ENCODE assay signal across 8 cellular contexts in the genomic region with DNA sequence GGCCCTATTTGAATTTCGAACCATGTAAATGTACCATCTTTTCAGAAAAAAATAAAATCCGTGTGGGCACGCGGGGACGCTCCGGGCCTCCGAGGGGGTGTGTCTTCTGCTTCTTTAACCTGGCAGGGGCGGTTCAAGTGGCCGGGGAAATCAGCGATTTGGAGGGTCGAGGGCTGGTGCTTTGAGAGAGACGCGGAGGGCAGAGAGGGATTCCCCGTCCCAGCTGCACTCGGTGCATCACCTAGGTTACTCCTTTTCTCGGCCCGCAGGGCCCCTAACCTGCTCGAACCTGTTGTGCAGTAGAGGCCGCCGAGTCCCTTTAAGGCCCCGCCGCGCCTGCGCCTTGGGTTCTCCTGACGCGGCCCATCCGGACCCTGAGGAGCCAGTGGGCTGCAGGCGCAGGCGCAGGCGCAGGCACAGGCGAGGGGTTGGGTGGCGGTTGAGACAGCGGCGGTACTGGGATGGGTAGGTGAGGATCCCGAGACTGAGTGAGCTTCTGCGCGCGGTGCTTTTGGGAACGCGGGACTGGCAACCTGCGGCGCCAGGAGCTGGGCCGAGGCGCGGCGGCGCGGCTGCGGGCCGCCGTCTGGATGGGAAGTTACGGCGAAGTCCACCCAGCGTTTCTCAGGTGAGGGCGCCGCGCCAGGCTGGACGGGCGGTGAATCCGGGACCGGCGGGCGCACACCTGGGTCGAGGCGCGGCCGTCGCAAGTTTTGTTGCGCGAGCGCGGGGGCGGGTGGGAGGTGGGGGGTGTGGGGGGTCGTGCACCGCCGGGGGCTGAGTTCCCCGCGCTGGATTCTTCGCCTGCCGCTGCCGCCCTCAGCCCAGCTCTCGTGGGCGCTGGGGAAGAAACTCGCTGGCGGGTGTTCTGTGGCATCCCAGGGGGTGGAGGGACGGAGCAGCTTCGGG.
DNase-seq lines count a peak whose midpoint lies in the region; ATAC-seq lines count a peak whose summit lies in the region.

A gene with protein sequence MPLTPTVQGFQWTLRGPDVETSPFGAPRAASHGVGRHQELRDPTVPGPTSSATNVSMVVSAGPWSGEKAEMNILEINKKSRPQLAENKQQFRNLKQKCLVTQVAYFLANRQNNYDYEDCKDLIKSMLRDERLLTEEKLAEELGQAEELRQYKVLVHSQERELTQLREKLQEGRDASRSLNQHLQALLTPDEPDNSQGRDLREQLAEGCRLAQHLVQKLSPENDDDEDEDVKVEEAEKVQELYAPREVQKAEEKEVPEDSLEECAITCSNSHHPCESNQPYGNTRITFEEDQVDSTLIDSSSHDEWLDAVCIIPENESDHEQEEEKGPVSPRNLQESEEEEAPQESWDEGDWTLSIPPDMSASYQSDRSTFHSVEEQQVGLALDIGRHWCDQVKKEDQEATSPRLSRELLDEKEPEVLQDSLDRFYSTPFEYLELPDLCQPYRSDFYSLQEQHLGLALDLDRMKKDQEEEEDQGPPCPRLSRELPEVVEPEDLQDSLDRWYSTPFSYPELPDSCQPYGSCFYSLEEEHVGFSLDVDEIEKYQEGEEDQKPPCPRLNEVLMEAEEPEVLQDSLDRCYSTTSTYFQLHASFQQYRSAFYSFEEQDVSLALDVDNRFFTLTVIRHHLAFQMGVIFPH (plus strand): TSS at position 417 of the 909 bp plus-strand sequence. CDS start 4,950 bp downstream, outside the sequence.

- H3K4me1 ChIP-seq in effector memory CD4-positive, alpha-beta T cell (ENCODE audit: control insufficient read depth, insufficient read depth, low read length, poor library complexity, severe bottlenecking): peaks cover 6% of the 10 kb centered on the region

- H3K9me3 ChIP-seq in effector memory CD4-positive, alpha-beta T cell (ENCODE audit: control insufficient read depth, low read length): no peaks in the 10 kb centered on the region

- ATAC-seq in GM19025 (IDR thresholded peaks at IDR 0.05; ENCODE audit: low read depth, unreplicated experiment) (peak; percentile 88), HG03460 (IDR thresholded peaks at IDR 0.05; ENCODE audit: unreplicated experiment) (peak; percentile 85), memory B cell (ENCODE audit: low read depth) (peak; percentile 94)

- no peaks in the 10 kb centered on the region for H3K36me3 ChIP-seq in effector memory CD4-positive, alpha-beta T cell (ENCODE audit: control insufficient read depth, insufficient read depth, low read length)

- peak within 1 kb of the TSS; percentile 82 for H3K4me3 ChIP-seq in effector memory CD4-positive, alpha-beta T cell (ENCODE audit: insufficient read depth, low read depth, low read length, poor library complexity, severe bottlenecking)

- H3K27ac Mint-ChIP-seq in memory B cell: peak within 1 kb of the TSS; percentile 90

- H3K27ac ChIP-seq in effector memory CD4-positive, alpha-beta T cell (ENCODE audit: insufficient read depth, low read length, poor library complexity, severe bottlenecking): peak within 1 kb of the TSS; percentile 71

- peaks cover 10% of the 10 kb centered on the region for H3K27me3 ChIP-seq in effector memory CD4-positive, alpha-beta T cell (replicated peaks; ENCODE audit: control insufficient read depth, insufficient read depth, low read length, poor library complexity, severe bottlenecking)

- no peaks in the 10 kb centered on the region for H3K36me3 Mint-ChIP-seq in memory B cell

- H3K9me3 Mint-ChIP-seq in memory B cell: no peaks in the 10 kb centered on the region

- DNase-seq in AG08395 (ENCODE audit: low spot score) (peak; percentile 91), NCI-H748 treated with DMSO at 0.1 percent for 48 hours (lab: John Stamatoyannopoulos, UW) (peak; percentile 69), memory B cell (ENCODE audit: low spot score in 2 of 2) (peak; percentile 76 to 84)
- DNase-seq in activated CD8-positive, alpha-beta memory T cell treated with anti-CD3 and anti-CD28 coated beads for 24 hours: peak; percentile 93
- peak; percentile 34 to 74 (median 48) for DNase-seq in effector memory CD4-positive, alpha-beta T cell
- peak; percentile 69 to 80 (median 79) for DNase-seq in stimulated activated CD4-positive, alpha-beta T cell treated with anti-CD3 and anti-CD28 coated beads, TNF-alpha, amount 100 ng/mL, for 48 hours (ENCODE audit: low read depth in 3 of 3)

- H3K4me1 Mint-ChIP-seq in memory B cell: peaks cover 13% of the 10 kb centered on the region

- H3K4me3 Mint-ChIP-seq in memory B cell: peak within 1 kb of the TSS; percentile 90

- peaks cover 6% of the 10 kb centered on the region for H3K27me3 Mint-ChIP-seq in memory B cell

Comparison
In these comparisons a context has a peak if more than half of its experiments do, and no peak if none do; other contexts are left out.
1. Peak in every context shown above with its lines: DNase-seq, ATAC-seq, H3K4me3 ChIP-seq and H3K27ac ChIP-seq.